Comparison of ENCODE assay signal across 1 cellular context in the genomic region with DNA sequence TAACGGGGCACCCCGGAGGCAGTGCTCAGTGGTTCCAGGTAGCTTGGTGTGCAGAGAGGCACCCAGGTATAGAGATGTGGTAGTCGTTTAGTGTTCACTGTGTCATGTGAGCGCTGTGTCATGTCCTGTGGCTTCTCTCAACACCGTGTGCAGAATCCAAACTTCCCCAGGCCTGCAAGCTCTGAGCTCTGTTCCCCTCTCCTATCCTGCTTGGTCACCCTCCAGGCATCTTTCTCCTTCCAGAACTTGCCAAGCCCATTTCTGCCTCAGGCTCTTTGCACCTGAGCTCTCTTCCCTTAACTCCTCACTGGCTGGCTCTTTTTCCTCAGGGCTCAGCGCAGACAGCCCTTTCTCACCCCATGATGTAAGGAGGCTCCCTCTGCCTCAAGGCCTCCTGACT.
TF ChIP-seq lines count a peak whose summit lies in the region.

No MANE protein-coding gene starts in this region.

TF ChIP-seq in K562, 482 proteins besides CTCF, POLR2A, EP300 and RAD21:
- no peak for TF ChIP-seq RBM34 (IDR thresholded peaks at IDR 0.05; ENCODE audit: borderline replicate concordance, insufficient read depth, low read length)
- TF ChIP-seq ZNF121 (CRISPR knock-in tag; conservative IDR thresholded peaks at IDR 0.05) = no peak
- TF ChIP-seq MECOM (CRISPR knock-in tag; IDR thresholded peaks at IDR 0.05) = no peak
- no peak for TF ChIP-seq NFRKB (IDR thresholded peaks at IDR 0.05; ENCODE audit: low read depth)
- no peak for TF ChIP-seq KAT8 (IDR thresholded peaks at IDR 0.05; ENCODE audit: low read depth)
- no peak for TF ChIP-seq FOXJ2 (tag; IDR thresholded peaks at IDR 0.05)
